ENCODE assay signal across 23 cellular contexts in genomic region chr15:41905360-41905793, GRCh38. TPM values are rescaled to one million over a fixed set of nuclear protein-coding genes. Genes with fewer than 3 reads are reported as not detected.
DNase-seq lines count a peak whose midpoint lies in the region; ATAC-seq and TF ChIP-seq lines count a peak whose summit lies in the region.
"Had no signal": no experiment of that assay in that cellular context is flagged by ENCODE, and none has a peak within 500 bp of the region (broad histone marks: within the 10 kb centered on the region; RNA-seq: fewer than 3 reads in every experiment).

No MANE protein-coding gene starts in this region.

- intact Hi-C loops in Right ventricle myocardium inferior (cut with DNase I): no loop called here

- peaks cover 2% of the 10 kb centered on the region for H3K9me3 Mint-ChIP-seq in glutamatergic neuron (ENCODE audit: unreplicated experiment)
- peaks cover 6 to 8% of the 10 kb centered on the region in 2 donors for H3K9me3 Mint-ChIP-seq in stimulated activated naive B cell treated with anti-CD40 and anti-IgM and Interleukin-4, amounts not matched to agents 10 μg/mL and 1 μg/mL and 100 μg/mL, for 72 hours

- H3K27ac Mint-ChIP-seq in glutamatergic neuron (ENCODE audit: unreplicated experiment): no peak overlapping the region
- peak overlapping the region; percentile 76 for H3K27ac Mint-ChIP-seq in stimulated activated naive B cell treated with anti-CD40 and anti-IgM and Interleukin-4, amounts not matched to agents 10 μg/mL and 1 μg/mL and 100 μg/mL, for 72 hours
- H3K27ac Mint-ChIP-seq: memory B cell had no signal

- H3K27me3 ChIP-seq in cardiac muscle cell: no peaks in the 10 kb centered on the region
- H3K27me3 ChIP-seq: brain microvascular endothelial cell, esophagus muscularis mucosa, foreskin keratinocyte, hepatocyte, transverse colon had no signal

- H3K4me3 Mint-ChIP-seq in glutamatergic neuron (ENCODE audit: unreplicated experiment): peak overlapping the region; percentile 11
- H3K4me3 Mint-ChIP-seq in stimulated activated naive B cell treated with anti-CD40 and anti-IgM and Interleukin-4, amounts not matched to agents 10 μg/mL and 1 μg/mL and 100 μg/mL, for 72 hours: peak overlapping the region in 1 of 2 donors; percentile 11
- H3K4me3 Mint-ChIP-seq: activated T-cell treated with anti-CD3 and anti-CD28 coated beads, Interleukin-2, amount 50 U/mL, for 4 hours; memory B cell had no signal

- peak overlapping the region; percentile 89 for H3K27ac ChIP-seq in cardiac muscle cell
- H3K27ac ChIP-seq: brain microvascular endothelial cell, esophagus muscularis mucosa, foreskin keratinocyte had no signal

- peaks cover 39% of the 10 kb centered on the region for H3K4me1 ChIP-seq in cardiac muscle cell (ENCODE audit: low read depth)
- H3K4me1 ChIP-seq: foreskin keratinocyte, transverse colon had no signal

- H3K4me3 ChIP-seq in cardiac muscle cell: no peak overlapping the region
- H3K4me3 ChIP-seq: esophagus muscularis mucosa, hepatocyte, skin epidermis, transverse colon had no signal

- peaks cover 14% of the 10 kb centered on the region for H3K36me3 ChIP-seq in cardiac muscle cell

- ATAC-seq in Right ventricle myocardium inferior (no peak), HG02973 (IDR thresholded peaks at IDR 0.05; ENCODE audit: unreplicated experiment) (no peak)
- ATAC-seq in stimulated activated naive B cell treated with anti-CD40 and anti-IgM and Interleukin-4, amounts not matched to agents 10 μg/mL and 1 μg/mL and 100 μg/mL, for 72 hours (replicated peaks): no peak

- peaks cover 5% of the 10 kb centered on the region for H3K36me3 Mint-ChIP-seq in glutamatergic neuron (ENCODE audit: unreplicated experiment)
- peaks cover 74 to 79% of the 10 kb centered on the region in 2 donors for H3K36me3 Mint-ChIP-seq in stimulated activated naive B cell treated with anti-CD40 and anti-IgM and Interleukin-4, amounts not matched to agents 10 μg/mL and 1 μg/mL and 100 μg/mL, for 72 hours

- H3K27me3 Mint-ChIP-seq in glutamatergic neuron (ENCODE audit: unreplicated experiment): peaks cover 2% of the 10 kb centered on the region
- no peaks in the 10 kb centered on the region for H3K27me3 Mint-ChIP-seq in stimulated activated naive B cell treated with anti-CD40 and anti-IgM and Interleukin-4, amounts not matched to agents 10 μg/mL and 1 μg/mL and 100 μg/mL, for 72 hours
- H3K27me3 Mint-ChIP-seq: memory B cell had no signal

- no peak for DNase-seq in cardiac muscle cell (ENCODE audit: low read depth in 1 of 2, low spot score in 1 of 2)
- no peak for DNase-seq in Right ventricle myocardium inferior (ENCODE audit: missing footprints)
- DNase-seq in SK-N-DZ (ENCODE audit: low spot score): peak; percentile 74
- DNase-seq in glutamatergic neuron: no peak
- no peak for DNase-seq in stimulated activated naive B cell treated with anti-CD40 and anti-IgM and Interleukin-4, amounts not matched to agents 10 μg/mL and 1 μg/mL and 100 μg/mL, for 72 hours
- DNase-seq in anterior cingulate cortex (lab: John Stamatoyannopoulos, UW): no peak
- no peak for DNase-seq in stimulated activated CD4-positive, alpha-beta T cell treated with anti-CD3 and anti-CD28 coated beads, Interleukin-4, amount 100 ng/mL, for 1 hour
- DNase-seq: ACHN; activated T-cell treated with anti-CD3 and anti-CD28 coated beads, Interleukin-2, amount 50 U/mL, for 4 hours; brain microvascular endothelial cell; Calu3; foreskin keratinocyte; KG1; MM.1S; NCI-H2081; NCI-H345; T-helper 2 cell; transverse colon had no signal

- H3K9me3 ChIP-seq in cardiac muscle cell (ENCODE audit: low read depth): no peaks in the 10 kb centered on the region
- H3K9me3 ChIP-seq: esophagus muscularis mucosa, transverse colon had no signal

- H3K4me1 Mint-ChIP-seq in glutamatergic neuron (ENCODE audit: low read depth, unreplicated experiment): peaks cover 12% of the 10 kb centered on the region
- peaks cover 24 to 36% of the 10 kb centered on the region in 2 donors for H3K4me1 Mint-ChIP-seq in stimulated activated naive B cell treated with anti-CD40 and anti-IgM and Interleukin-4, amounts not matched to agents 10 μg/mL and 1 μg/mL and 100 μg/mL, for 72 hours

- TF ChIP-seq CTCF in cardiac muscle cell (IDR thresholded peaks at IDR 0.05; ENCODE audit: low read depth, low read length): no peak
- no peak for TF ChIP-seq CTCF in glutamatergic neuron (IDR thresholded peaks at IDR 0.05; ENCODE audit: partially characterized antibody, unreplicated experiment)

RNA-seq across cellular contexts. Expression of gene SPTBN5, which starts 11.5 kb away (rescaled TPM):
- 2.1 and 3.0 TPM in 2 replicates for total RNA-seq in cardiac muscle cell
- 0.62 and 0.70 TPM in 2 replicates for polyA plus RNA-seq in cardiac muscle cell
- total RNA-seq in Right ventricle myocardium inferior: 3.5 TPM
- polyA plus RNA-seq in SK-N-DZ (2014; cell fraction: cytosol; rRNA removed): 0.73 and 0.75 TPM in 2 replicates
- 5.2 and 8.0 TPM in 2 replicates for polyA plus RNA-seq in SK-N-DZ (2014; cell fraction: nucleus; rRNA removed)
- total RNA-seq in glutamatergic neuron (ENCODE audit: unreplicated experiment): 0.32 TPM
